23 cellular contexts compared by ENCODE assay signal in genomic region chr4:186709509-186709908, GRCh38. TPM values are rescaled to one million over a fixed set of nuclear protein-coding genes. Genes with fewer than 3 reads are reported as not detected.
DNase-seq lines count a peak whose midpoint lies in the region; ATAC-seq and TF ChIP-seq lines count a peak whose summit lies in the region.
"Had no signal": no experiment of that assay in that cellular context is flagged by ENCODE, and none has a peak within 500 bp of the region (broad histone marks: within the 10 kb centered on the region; RNA-seq: fewer than 3 reads in every experiment).

No MANE protein-coding gene starts in this region.

- peaks cover 15 to 68% of the 10 kb centered on the region in 2 experiments; a peak in 3 of 4 replicates for H3K79me1 ChIP-seq in IMR-90 (ENCODE audit: low read depth in 1 of 2, low read length in 2 of 2)

- in situ Hi-C loops in IMR-90 (cut with MboI; ENCODE audit: low sequenced_read_pairs) = no loop called here

- no peak overlapping the region for H3K14ac ChIP-seq in IMR-90 (replicated peaks; ENCODE audit: low read depth, low read length)

- no peak overlapping the region for H3K23ac ChIP-seq in IMR-90 (ENCODE audit: low read depth, low read length)

- H3K4me2 ChIP-seq in IMR-90 (ENCODE audit: low read depth, low read length) (peak overlapping the region; percentile 59; the same call in 1 of the 2 replicates), MM.1S (ENCODE audit: low read depth, low read length) (no peak overlapping the region)

- intact Hi-C loops in IMR-90 (cut with micrococcal nuclease) = no loop called here

- H3K27me3 ChIP-seq in IMR-90 (ENCODE audit: control insufficient read depth, insufficient read depth, low read length) (no peaks in the 10 kb centered on the region), gastroesophageal sphincter (no peaks in the 10 kb centered on the region), MM.1S (replicated peaks; ENCODE audit: insufficient read depth, low read length) (no peaks in the 10 kb centered on the region)

- H3K27ac ChIP-seq in IMR-90 (ENCODE audit: insufficient read depth, low read length) (peak overlapping the region; percentile 27; the same call in 1 of the 2 replicates), gastroesophageal sphincter (peak overlapping the region in 3 of 4 donors; percentile 39 to 73 (median 59)), MM.1S (ENCODE audit: low read length) (no peak overlapping the region)

- no peak overlapping the region for H2BK120ac ChIP-seq in IMR-90 (ENCODE audit: low read depth, low read length)

- ATAC-seq in GM18867 (IDR thresholded peaks at IDR 0.05; ENCODE audit: unreplicated experiment) (peak; percentile 49), IMR-90 (ENCODE audit: low read depth) (no peak), gastroesophageal sphincter (peak; percentile 57), GM18498 (IDR thresholded peaks at IDR 0.05; ENCODE audit: unreplicated experiment) (no peak)
- ATAC-seq: PC-3 had no signal

- TF ChIP-seq POLR2A in IMR-90 (IDR thresholded peaks at IDR 0.05; ENCODE audit: low read depth, low read length) (no peak), gastroesophageal sphincter (IDR thresholded peaks at IDR 0.05) (no peak)

- POLR2A ChIA-PET in IMR-90 (lab: Charles Lee; ENCODE audit: unreplicated experiment) = no interaction called here

- H3K4me1 ChIP-seq in IMR-90 (ENCODE audit: control insufficient read depth, insufficient read depth, low read length) = peaks cover 19% of the 10 kb centered on the region
- peaks cover 0 to 56% (median 0%) of the 10 kb centered on the region in 3 donors for H3K4me1 ChIP-seq in gastroesophageal sphincter
- no peaks in the 10 kb centered on the region for H3K4me1 ChIP-seq in MM.1S (ENCODE audit: low read length)

- H3K9ac ChIP-seq in IMR-90 (ENCODE audit: low read depth, low read length) = no peak overlapping the region
- H3K9ac ChIP-seq in MM.1S (ENCODE audit: low read length) = no peak overlapping the region

- no peak overlapping the region for H4K5ac ChIP-seq in IMR-90 (ENCODE audit: low read depth, low read length)

- no peak overlapping the region for H2BK5ac ChIP-seq in IMR-90 (ENCODE audit: low read depth, low read length, poor library complexity, severe bottlenecking)

- dilution Hi-C loops in IMR-90 (cut with HindIII; ENCODE audit: low sequenced_read_pairs, unreplicated experiment) = no loop called here

- no peak overlapping the region for H3K4me3 Mint-ChIP-seq in progenitor cell of endocrine pancreas (ENCODE audit: low read depth)
- H3K4me3 Mint-ChIP-seq: CD4-positive, alpha-beta memory T cell had no signal

- WGBS in IMR-90 (ENCODE audit: extremely low coverage in 2 of 2, insufficient read length in 1 of 2), 2 experiments = no CpG with 5 or more reads among the region's 9 CpGs
- 15 to 35% methylated on average over 6 to 7 of the region's 9 CpGs for WGBS in gastroesophageal sphincter (ENCODE audit: low coverage in 1 of 2), 2 donors

- TF ChIP-seq RAD21 in IMR-90 (IDR thresholded peaks at IDR 0.05; ENCODE audit: low read length) = no peak

- no peaks in the 10 kb centered on the region for H3K27me3 Mint-ChIP-seq in progenitor cell of endocrine pancreas
- H3K27me3 Mint-ChIP-seq: CD4-positive, alpha-beta memory T cell had no signal

- TF ChIP-seq CTCF in IMR-90 (conservative IDR thresholded peaks at IDR 0.05; ENCODE audit: low read depth, low read length) = no peak
- TF ChIP-seq CTCF in gastroesophageal sphincter (IDR thresholded peaks at IDR 0.05) = no peak
- no peak for TF ChIP-seq CTCF in progenitor cell of endocrine pancreas (IDR thresholded peaks at IDR 0.05; ENCODE audit: unreplicated experiment)
- TF ChIP-seq CTCF in MM.1S (IDR thresholded peaks at IDR 0.05; ENCODE audit: low read length) = no peak

- H3K9me2 ChIP-seq in MM.1S (replicated peaks; ENCODE audit: insufficient read depth, low read length) = no peaks in the 10 kb centered on the region

- peaks cover 7% of the 10 kb centered on the region for H3K4me1 Mint-ChIP-seq in progenitor cell of endocrine pancreas (ENCODE audit: low read depth)
- H3K4me1 Mint-ChIP-seq: CD4-positive, alpha-beta memory T cell had no signal

- H3F3A ChIP-seq in MM.1S (ENCODE audit: insufficient read depth, low read length) = no peaks in the 10 kb centered on the region

- no peak overlapping the region for H2AK9ac ChIP-seq in IMR-90 (replicated peaks; ENCODE audit: low read depth, low read length, poor library complexity)

- DNase-seq in IMR-90 = no peak
- no peak for DNase-seq in progenitor cell of endocrine pancreas (ENCODE audit: low spot score, unreplicated experiment)
- DNase-seq in MM.1S = no peak
- no peak for DNase-seq in stimulated activated CD4-positive, alpha-beta T cell treated with anti-CD3 and anti-CD28 coated beads, Interleukin-4, amount 100 ng/mL, for 4 hours
- DNase-seq: C1 segment of cervical spinal cord; CD4-positive, alpha-beta memory T cell; COR-L47; DMS79; GF-D8; HCEC 1CT; MV-4-11; NCI-H1105; NCI-H1436 treated with DMSO at 0.1 percent for 48 hours; NCI-H187 treated with DMSO at 0.1 percent for 48 hours; NCI-H2171 treated with DMSO at 0.1 percent for 48 hours; NCI-H345; NCI-H524 treated with DMSO at 0.1 percent for 48 hours; NCI-H774; PC-3; SHP77 had no signal

- no peak overlapping the region for H2AK5ac ChIP-seq in IMR-90 (ENCODE audit: low read depth, low read length)

- peaks cover 49% of the 10 kb centered on the region for H3K9me1 ChIP-seq in IMR-90 (ENCODE audit: insufficient read depth, low read length)

- no peak overlapping the region for H2AFZ ChIP-seq in IMR-90 (replicated peaks; ENCODE audit: low read length, poor library complexity)
- H2AFZ ChIP-seq in MM.1S (ENCODE audit: low read length) = no peak overlapping the region

- no peak overlapping the region for H3K4me3 ChIP-seq in IMR-90 (ENCODE audit: insufficient read depth, low read depth, low read length)
- no peak overlapping the region for H3K4me3 ChIP-seq in gastroesophageal sphincter
- H3K4me3 ChIP-seq in MM.1S (ENCODE audit: low read length) = no peak overlapping the region

- no peak overlapping the region for H3K56ac ChIP-seq in IMR-90 (ENCODE audit: extremely low read depth, insufficient read depth, low read length)

- H3K4ac ChIP-seq in IMR-90 (ENCODE audit: low read depth, low read length) = no peak overlapping the region

- H3K36me3 Mint-ChIP-seq in progenitor cell of endocrine pancreas (ENCODE audit: insufficient read depth) = peaks cover 58% of the 10 kb centered on the region
- H3K36me3 Mint-ChIP-seq: CD4-positive, alpha-beta memory T cell had no signal

- peaks cover 97% of the 10 kb centered on the region for H3K79me2 ChIP-seq in MM.1S (ENCODE audit: low read length)

- peak overlapping the region; percentile 35 for H3K27ac Mint-ChIP-seq in progenitor cell of endocrine pancreas
- H3K27ac Mint-ChIP-seq: CD4-positive, alpha-beta memory T cell had no signal

- H3K9me3 Mint-ChIP-seq in progenitor cell of endocrine pancreas (ENCODE audit: low read depth) = peaks cover 7% of the 10 kb centered on the region

- no peak overlapping the region for H3K18ac ChIP-seq in IMR-90 (ENCODE audit: low read depth, low read length)

- H3K36me3 ChIP-seq in IMR-90 (ENCODE audit: control insufficient read depth, insufficient read depth, low read length) = peaks cover 56% of the 10 kb centered on the region
- H3K36me3 ChIP-seq in gastroesophageal sphincter = peaks cover 0 to 33% of the 10 kb centered on the region in 2 donors
- peaks cover 11% of the 10 kb centered on the region for H3K36me3 ChIP-seq in MM.1S (replicated peaks; ENCODE audit: insufficient read depth, low read length)

- TF ChIP-seq EP300 in gastroesophageal sphincter (IDR thresholded peaks at IDR 0.05) = no peak

- peaks cover 96% of the 10 kb centered on the region for H4K20me1 ChIP-seq in IMR-90 (ENCODE audit: insufficient read depth, low read length)
- no peaks in the 10 kb centered on the region for H4K20me1 ChIP-seq in MM.1S (ENCODE audit: insufficient read depth, low read length)

- CTCF ChIA-PET in IMR-90 (lab: Yijun Ruan, JAX) = interaction anchor here (1.0 kb wide), 1 partner anchor 9 kb away, joined by 5 read pairs; no protein-coding TSS in a partner anchor

- no peak overlapping the region for H2BK20ac ChIP-seq in IMR-90 (ENCODE audit: low read depth, low read length)

- no peak overlapping the region for H4K8ac ChIP-seq in IMR-90 (ENCODE audit: low read depth in 2 of 2, low read length in 2 of 2)

- H4K91ac ChIP-seq in IMR-90 (ENCODE audit: insufficient read depth, low read depth, low read length) = no peak overlapping the region

- no peak overlapping the region for H2BK15ac ChIP-seq in IMR-90 (ENCODE audit: low read depth, low read length)

- BruUV-seq in IMR-90 (replicated peaks; lab: Mats Ljungman, UMichigan) = no TSS peak

- H3K9me3 ChIP-seq in IMR-90 (ENCODE audit: control insufficient read depth, insufficient read depth, low read length) = peaks cover 4% of the 10 kb centered on the region; the same call in 1 of the 2 replicates
- no peaks in the 10 kb centered on the region for H3K9me3 ChIP-seq in gastroesophageal sphincter
- no peaks in the 10 kb centered on the region for H3K9me3 ChIP-seq in MM.1S (replicated peaks; ENCODE audit: insufficient read depth, low read length)

TF ChIP-seq in IMR-90, 13 proteins besides CTCF, POLR2A, EP300 and RAD21 (continues in another document):
- TF ChIP-seq NFE2L2 (IDR thresholded peaks at IDR 0.05; ENCODE audit: low read depth, low read length) (no peak), MXI1 (IDR thresholded peaks at IDR 0.05; ENCODE audit: borderline replicate concordance, low read depth, low read length) (no peak), MAZ (IDR thresholded peaks at IDR 0.05; ENCODE audit: borderline replicate concordance, low read depth, low read length) (no peak), CHD1 (IDR thresholded peaks at IDR 0.05; ENCODE audit: low read depth, low read length) (no peak), RFX5 (IDR thresholded peaks at IDR 0.05; ENCODE audit: low read depth, low read length) (no peak), BHLHE40 (IDR thresholded peaks at IDR 0.05; ENCODE audit: low read depth, low read length) (no peak), FOS (IDR thresholded peaks at IDR 0.05; ENCODE audit: low read depth, low read length) (no peak), RCOR1 (IDR thresholded peaks at IDR 0.05; ENCODE audit: insufficient replicate concordance, low read length) (no peak), MAFK (IDR thresholded peaks at IDR 0.05; ENCODE audit: low read depth, low read length) (no peak), SMC3 (IDR thresholded peaks at IDR 0.05; ENCODE audit: low read depth, low read length) (no peak)

RNA-seq across cellular contexts. Expression of gene FAT1, which starts 14.1 kb away (rescaled TPM):
- total RNA-seq in IMR-90 (2012; rRNA removed) (464 and 519 TPM in 2 replicates), gastroesophageal sphincter (100 to 1,000 TPM in 3 of 4 donors, 10 to 100 TPM in 1; 84.4 to 279 (median 154) TPM), progenitor cell of endocrine pancreas (263 and 264 TPM in 2 replicates)
- 156 and 171 TPM in 2 replicates for polyA plus RNA-seq in IMR-90 (2012; rRNA removed)
- polyA plus RNA-seq in IMR-90 (2012; cell fraction: cytosol; rRNA removed) = 126 and 202 TPM in 2 replicates
- 206 and 325 TPM in 2 replicates for polyA plus RNA-seq in IMR-90 (2012; cell fraction: nucleus; rRNA removed; ENCODE audit: low replicate concordance)
- total RNA-seq: CD4-positive, alpha-beta memory T cell had no signal
- polyA plus RNA-seq: CD4-positive, alpha-beta memory T cell had no signal

Comparison
In these comparisons a context has a peak if more than half of its experiments do, and no peak if none do; other contexts are left out.
1. ATAC-seq: peak in GM18867 (single experiment) and gastroesophageal sphincter (single experiment); none in IMR-90 (single experiment) and GM18498 (single experiment).